Comparison of ENCODE assay signal across 1 cellular context in the genomic region with DNA sequence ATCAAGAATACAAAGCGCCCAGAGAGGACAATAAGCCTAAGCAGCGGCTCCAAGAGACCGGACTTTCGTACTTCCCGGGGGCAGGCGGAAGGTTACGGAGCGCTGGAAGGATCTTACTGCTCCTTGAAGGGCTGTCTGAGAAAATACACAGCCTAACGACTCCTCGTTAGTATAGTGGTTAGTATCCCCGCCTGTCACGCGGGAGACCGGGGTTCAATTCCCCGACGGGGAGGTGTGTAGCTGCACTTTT.
A peak's percentile ranks its signal among the peaks of the same experiment; 100 is the strongest.
TF ChIP-seq lines count a peak whose summit lies in the region.

No MANE protein-coding gene starts in this region.

TF ChIP-seq in WTC11, 78 proteins besides CTCF, POLR2A, EP300 and RAD21 (continued from another document):
- TF ChIP-seq, protein P1, sequence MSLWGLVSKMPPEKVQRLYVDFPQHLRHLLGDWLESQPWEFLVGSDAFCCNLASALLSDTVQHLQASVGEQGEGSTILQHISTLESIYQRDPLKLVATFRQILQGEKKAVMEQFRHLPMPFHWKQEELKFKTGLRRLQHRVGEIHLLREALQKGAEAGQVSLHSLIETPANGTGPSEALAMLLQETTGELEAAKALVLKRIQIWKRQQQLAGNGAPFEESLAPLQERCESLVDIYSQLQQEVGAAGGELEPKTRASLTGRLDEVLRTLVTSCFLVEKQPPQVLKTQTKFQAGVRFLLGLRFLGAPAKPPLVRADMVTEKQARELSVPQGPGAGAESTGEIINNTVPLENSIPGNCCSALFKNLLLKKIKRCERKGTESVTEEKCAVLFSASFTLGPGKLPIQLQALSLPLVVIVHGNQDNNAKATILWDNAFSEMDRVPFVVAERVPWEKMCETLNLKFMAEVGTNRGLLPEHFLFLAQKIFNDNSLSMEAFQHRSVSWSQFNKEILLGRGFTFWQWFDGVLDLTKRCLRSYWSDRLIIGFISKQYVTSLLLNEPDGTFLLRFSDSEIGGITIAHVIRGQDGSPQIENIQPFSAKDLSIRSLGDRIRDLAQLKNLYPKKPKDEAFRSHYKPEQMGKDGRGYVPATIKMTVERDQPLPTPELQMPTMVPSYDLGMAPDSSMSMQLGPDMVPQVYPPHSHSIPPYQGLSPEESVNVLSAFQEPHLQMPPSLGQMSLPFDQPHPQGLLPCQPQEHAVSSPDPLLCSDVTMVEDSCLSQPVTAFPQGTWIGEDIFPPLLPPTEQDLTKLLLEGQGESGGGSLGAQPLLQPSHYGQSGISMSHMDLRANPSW (CRISPR knock-in tag; conservative IDR thresholded peaks at IDR 0.05; ENCODE audit: low read depth): no peak
- TF ChIP-seq NR2C2 (CRISPR knock-in tag; IDR thresholded peaks at IDR 0.05) (no peak), ZNF219 (CRISPR knock-in tag; IDR thresholded peaks at IDR 0.05; ENCODE audit: borderline replicate concordance) (no peak), ZNF138 (CRISPR knock-in tag; conservative IDR thresholded peaks at IDR 0.05) (no peak), FOXP1 (CRISPR knock-in tag; IDR thresholded peaks at IDR 0.05; ENCODE audit: borderline replicate concordance) (no peak), TP53 (CRISPR knock-in tag; IDR thresholded peaks at IDR 0.05) (no peak), ESRRA (CRISPR knock-in tag; IDR thresholded peaks at IDR 0.05; ENCODE audit: borderline replicate concordance) (no peak), RELA (CRISPR knock-in tag; IDR thresholded peaks at IDR 0.05; ENCODE audit: borderline replicate concordance) (no peak)
- TF ChIP-seq, protein P2, sequence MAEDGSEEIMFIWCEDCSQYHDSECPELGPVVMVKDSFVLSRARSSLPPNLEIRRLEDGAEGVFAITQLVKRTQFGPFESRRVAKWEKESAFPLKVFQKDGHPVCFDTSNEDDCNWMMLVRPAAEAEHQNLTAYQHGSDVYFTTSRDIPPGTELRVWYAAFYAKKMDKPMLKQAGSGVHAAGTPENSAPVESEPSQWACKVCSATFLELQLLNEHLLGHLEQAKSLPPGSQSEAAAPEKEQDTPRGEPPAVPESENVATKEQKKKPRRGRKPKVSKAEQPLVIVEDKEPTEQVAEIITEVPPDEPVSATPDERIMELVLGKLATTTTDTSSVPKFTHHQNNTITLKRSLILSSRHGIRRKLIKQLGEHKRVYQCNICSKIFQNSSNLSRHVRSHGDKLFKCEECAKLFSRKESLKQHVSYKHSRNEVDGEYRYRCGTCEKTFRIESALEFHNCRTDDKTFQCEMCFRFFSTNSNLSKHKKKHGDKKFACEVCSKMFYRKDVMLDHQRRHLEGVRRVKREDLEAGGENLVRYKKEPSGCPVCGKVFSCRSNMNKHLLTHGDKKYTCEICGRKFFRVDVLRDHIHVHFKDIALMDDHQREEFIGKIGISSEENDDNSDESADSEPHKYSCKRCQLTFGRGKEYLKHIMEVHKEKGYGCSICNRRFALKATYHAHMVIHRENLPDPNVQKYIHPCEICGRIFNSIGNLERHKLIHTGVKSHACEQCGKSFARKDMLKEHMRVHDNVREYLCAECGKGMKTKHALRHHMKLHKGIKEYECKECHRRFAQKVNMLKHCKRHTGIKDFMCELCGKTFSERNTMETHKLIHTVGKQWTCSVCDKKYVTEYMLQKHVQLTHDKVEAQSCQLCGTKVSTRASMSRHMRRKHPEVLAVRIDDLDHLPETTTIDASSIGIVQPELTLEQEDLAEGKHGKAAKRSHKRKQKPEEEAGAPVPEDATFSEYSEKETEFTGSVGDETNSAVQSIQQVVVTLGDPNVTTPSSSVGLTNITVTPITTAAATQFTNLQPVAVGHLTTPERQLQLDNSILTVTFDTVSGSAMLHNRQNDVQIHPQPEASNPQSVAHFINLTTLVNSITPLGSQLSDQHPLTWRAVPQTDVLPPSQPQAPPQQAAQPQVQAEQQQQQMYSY (CRISPR knock-in tag; IDR thresholded peaks at IDR 0.05): 0 out of 2 replicates have a peak, but pooled peaks have one; percentile 19
- TF ChIP-seq, protein P3, sequence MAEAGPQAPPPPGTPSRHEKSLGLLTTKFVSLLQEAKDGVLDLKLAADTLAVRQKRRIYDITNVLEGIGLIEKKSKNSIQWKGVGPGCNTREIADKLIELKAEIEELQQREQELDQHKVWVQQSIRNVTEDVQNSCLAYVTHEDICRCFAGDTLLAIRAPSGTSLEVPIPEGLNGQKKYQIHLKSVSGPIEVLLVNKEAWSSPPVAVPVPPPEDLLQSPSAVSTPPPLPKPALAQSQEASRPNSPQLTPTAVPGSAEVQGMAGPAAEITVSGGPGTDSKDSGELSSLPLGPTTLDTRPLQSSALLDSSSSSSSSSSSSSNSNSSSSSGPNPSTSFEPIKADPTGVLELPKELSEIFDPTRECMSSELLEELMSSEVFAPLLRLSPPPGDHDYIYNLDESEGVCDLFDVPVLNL (CRISPR knock-in tag; IDR thresholded peaks at IDR 0.05; ENCODE audit: borderline replicate concordance, low read depth): no peak
- TF ChIP-seq, protein P4, sequence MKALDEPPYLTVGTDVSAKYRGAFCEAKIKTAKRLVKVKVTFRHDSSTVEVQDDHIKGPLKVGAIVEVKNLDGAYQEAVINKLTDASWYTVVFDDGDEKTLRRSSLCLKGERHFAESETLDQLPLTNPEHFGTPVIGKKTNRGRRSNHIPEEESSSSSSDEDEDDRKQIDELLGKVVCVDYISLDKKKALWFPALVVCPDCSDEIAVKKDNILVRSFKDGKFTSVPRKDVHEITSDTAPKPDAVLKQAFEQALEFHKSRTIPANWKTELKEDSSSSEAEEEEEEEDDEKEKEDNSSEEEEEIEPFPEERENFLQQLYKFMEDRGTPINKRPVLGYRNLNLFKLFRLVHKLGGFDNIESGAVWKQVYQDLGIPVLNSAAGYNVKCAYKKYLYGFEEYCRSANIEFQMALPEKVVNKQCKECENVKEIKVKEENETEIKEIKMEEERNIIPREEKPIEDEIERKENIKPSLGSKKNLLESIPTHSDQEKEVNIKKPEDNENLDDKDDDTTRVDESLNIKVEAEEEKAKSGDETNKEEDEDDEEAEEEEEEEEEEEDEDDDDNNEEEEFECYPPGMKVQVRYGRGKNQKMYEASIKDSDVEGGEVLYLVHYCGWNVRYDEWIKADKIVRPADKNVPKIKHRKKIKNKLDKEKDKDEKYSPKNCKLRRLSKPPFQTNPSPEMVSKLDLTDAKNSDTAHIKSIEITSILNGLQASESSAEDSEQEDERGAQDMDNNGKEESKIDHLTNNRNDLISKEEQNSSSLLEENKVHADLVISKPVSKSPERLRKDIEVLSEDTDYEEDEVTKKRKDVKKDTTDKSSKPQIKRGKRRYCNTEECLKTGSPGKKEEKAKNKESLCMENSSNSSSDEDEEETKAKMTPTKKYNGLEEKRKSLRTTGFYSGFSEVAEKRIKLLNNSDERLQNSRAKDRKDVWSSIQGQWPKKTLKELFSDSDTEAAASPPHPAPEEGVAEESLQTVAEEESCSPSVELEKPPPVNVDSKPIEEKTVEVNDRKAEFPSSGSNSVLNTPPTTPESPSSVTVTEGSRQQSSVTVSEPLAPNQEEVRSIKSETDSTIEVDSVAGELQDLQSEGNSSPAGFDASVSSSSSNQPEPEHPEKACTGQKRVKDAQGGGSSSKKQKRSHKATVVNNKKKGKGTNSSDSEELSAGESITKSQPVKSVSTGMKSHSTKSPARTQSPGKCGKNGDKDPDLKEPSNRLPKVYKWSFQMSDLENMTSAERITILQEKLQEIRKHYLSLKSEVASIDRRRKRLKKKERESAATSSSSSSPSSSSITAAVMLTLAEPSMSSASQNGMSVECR (CRISPR knock-in tag; IDR thresholded peaks at IDR 0.05; ENCODE audit: borderline replicate concordance): no peak
